ENCODE assay signal across 12 cellular contexts in the genomic region with DNA sequence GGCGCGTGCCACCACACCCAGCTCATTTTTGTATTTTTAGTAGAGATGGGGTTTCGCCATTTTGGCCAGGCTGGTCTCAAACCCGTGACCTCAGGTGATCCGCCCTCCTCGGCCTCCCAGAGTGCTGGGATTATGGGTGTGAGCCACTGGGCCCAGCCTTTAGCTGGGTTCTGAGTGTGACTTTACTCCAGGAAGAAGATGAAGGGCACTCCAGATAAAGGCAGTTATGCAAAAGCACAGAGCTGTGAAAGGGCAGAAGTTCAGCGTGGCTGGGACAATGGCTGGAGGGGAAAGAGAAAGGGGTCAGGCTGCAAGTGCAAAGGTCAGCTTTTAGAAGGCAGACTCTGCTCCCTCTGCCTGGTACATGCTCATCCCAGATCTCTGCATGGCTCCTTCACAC. TPM values are rescaled to one million over a fixed set of nuclear protein-coding genes. Genes with fewer than 3 reads are reported as not detected.
DNase-seq lines count a peak whose midpoint lies in the region; ATAC-seq and TF ChIP-seq lines count a peak whose summit lies in the region.
"Had no signal": no experiment of that assay in that cellular context is flagged by ENCODE, and none has a peak within 500 bp of the region (broad histone marks: within the 10 kb centered on the region; RNA-seq: fewer than 3 reads in every experiment).

No MANE protein-coding gene starts in this region.

- peak overlapping the region; percentile 91 for H3K27ac Mint-ChIP-seq in activated CD4-positive, alpha-beta memory T cell treated with anti-CD3 and anti-CD28 coated beads, Interleukin-2, amount 10 ng/mL, durations not matched to agents 7 days and 5 days

- TF ChIP-seq CTCF in cardiac muscle cell (IDR thresholded peaks at IDR 0.05; ENCODE audit: low read depth, low read length), result no peak
- no peak for TF ChIP-seq CTCF in left lung (IDR thresholded peaks at IDR 0.05)
- TF ChIP-seq CTCF in upper lobe of left lung (IDR thresholded peaks at IDR 0.05), result no peak

- CTCF ChIA-PET in activated CD4-positive, alpha-beta memory T cell treated with anti-CD3 and anti-CD28 coated beads, Interleukin-2, amount 10 ng/mL, durations not matched to agents 7 days and 5 days (lab: Charles Lee), result interaction anchor here (1.0 to 9.3 kb wide), 6 partner anchors 10 to 108 kb away, joined by 3 to 80 read pairs (median 8); partner anchors contain the start of gene MAP3K5

- WGBS in upper lobe of left lung, 2 donors, result 72 to 84% methylated on average over 5 to 7 of the region's 7 CpGs

- H3K36me3 ChIP-seq in cardiac muscle cell (no peaks in the 10 kb centered on the region), left lung (no peaks in the 10 kb centered on the region), upper lobe of left lung (no peaks in the 10 kb centered on the region)
- H3K36me3 ChIP-seq: BE2C had no signal

- intact Hi-C loops in left cardiac atrium (cut with DNase I), result no loop called here
- intact Hi-C loops in left lung (cut with DNase I), result no loop called here

- POLR2A ChIA-PET in activated CD4-positive, alpha-beta memory T cell treated with anti-CD3 and anti-CD28 coated beads, Interleukin-2, amount 10 ng/mL, durations not matched to agents 7 days and 5 days (lab: Charles Lee), result interaction anchor here (1.4 to 5.6 kb wide), 7 partner anchors 11 to 54 kb away, joined by 3 to 62 read pairs (median 12); partner anchors contain the start of gene MAP3K5

- H3K9me3 ChIP-seq in cardiac muscle cell (ENCODE audit: low read depth) (no peaks in the 10 kb centered on the region), left lung (no peaks in the 10 kb centered on the region), upper lobe of left lung (no peaks in the 10 kb centered on the region)
- H3K9me3 ChIP-seq: BE2C had no signal

- H3K4me3 ChIP-seq in cardiac muscle cell, result no peak overlapping the region
- H3K4me3 ChIP-seq in left lung, result no peak overlapping the region
- no peak overlapping the region for H3K4me3 ChIP-seq in upper lobe of left lung

- ATAC-seq in left cardiac atrium (no peak), left lung (peak; percentile 68), upper lobe of left lung (ENCODE audit: low FRiP score in 2 of 2) (peak; percentile 5 to 56), HG03520 (IDR thresholded peaks at IDR 0.05; ENCODE audit: unreplicated experiment) (no peak)
- ATAC-seq: SK-N-SH treated with all-trans-retinoic acid at 6 μM for 48 hours had no signal

- no peak for TF ChIP-seq POLR2A in upper lobe of left lung (IDR thresholded peaks at IDR 0.05)

- H3K27me3 ChIP-seq in cardiac muscle cell (no peaks in the 10 kb centered on the region), left lung (no peaks in the 10 kb centered on the region), upper lobe of left lung (no peaks in the 10 kb centered on the region)
- H3K27me3 ChIP-seq: BE2C had no signal

- peaks cover 35% of the 10 kb centered on the region for H3K36me3 Mint-ChIP-seq in activated CD4-positive, alpha-beta memory T cell treated with anti-CD3 and anti-CD28 coated beads, Interleukin-2, amount 10 ng/mL, durations not matched to agents 7 days and 5 days (ENCODE audit: low read depth)

- peak in 1 of 2 donors; percentile 25 for DNase-seq in cardiac muscle cell (ENCODE audit: low read depth in 1 of 2, low spot score in 1 of 2)
- DNase-seq in left cardiac atrium, result no peak
- no peak for DNase-seq in activated CD4-positive, alpha-beta memory T cell treated with anti-CD3 and anti-CD28 coated beads, Interleukin-2, amount 10 ng/mL, durations not matched to agents 7 days and 5 days
- no peak for DNase-seq in left lung
- peak in 1 of 2 donors; percentile 34 for DNase-seq in upper lobe of left lung
- no peak for DNase-seq in NCI-H748 (lab: John Stamatoyannopoulos, UW; ENCODE audit: unreplicated experiment)
- no peak for DNase-seq in SIG-M5 treated with dmso at 0.1 percent for 504 hours (lab: John Stamatoyannopoulos, UW; ENCODE audit: unreplicated experiment)
- DNase-seq: BE2C; occipital lobe; stimulated activated naive CD4-positive, alpha-beta T cell had no signal

- H3K4me1 Mint-ChIP-seq in activated CD4-positive, alpha-beta memory T cell treated with anti-CD3 and anti-CD28 coated beads, Interleukin-2, amount 10 ng/mL, durations not matched to agents 7 days and 5 days, result peaks cover 83% of the 10 kb centered on the region

- TF ChIP-seq EP300 in upper lobe of left lung (IDR thresholded peaks at IDR 0.05), result no peak

- H3K27ac ChIP-seq in cardiac muscle cell, result peak overlapping the region; percentile 22
- peak overlapping the region in 1 of 2 donors; percentile 62 for H3K27ac ChIP-seq in left lung
- peak overlapping the region in 2 of 4 donors; percentile 15 to 55 for H3K27ac ChIP-seq in upper lobe of left lung

- no peaks in the 10 kb centered on the region for H3K9me3 Mint-ChIP-seq in activated CD4-positive, alpha-beta memory T cell treated with anti-CD3 and anti-CD28 coated beads, Interleukin-2, amount 10 ng/mL, durations not matched to agents 7 days and 5 days

- H3K4me1 ChIP-seq in cardiac muscle cell (ENCODE audit: low read depth) (no peaks in the 10 kb centered on the region), left lung (peaks cover 33 to 71% of the 10 kb centered on the region in 2 donors), upper lobe of left lung (peaks cover 18 to 48% (median 30%) of the 10 kb centered on the region in 4 donors)
- H3K4me1 ChIP-seq: BE2C had no signal

- no peaks in the 10 kb centered on the region for H3K27me3 Mint-ChIP-seq in activated CD4-positive, alpha-beta memory T cell treated with anti-CD3 and anti-CD28 coated beads, Interleukin-2, amount 10 ng/mL, durations not matched to agents 7 days and 5 days

- H3K4me3 Mint-ChIP-seq in activated CD4-positive, alpha-beta memory T cell treated with anti-CD3 and anti-CD28 coated beads, Interleukin-2, amount 10 ng/mL, durations not matched to agents 7 days and 5 days, result peak overlapping the region; percentile 73

RNA-seq across cellular contexts. Expression of gene MAP3K5, which starts 39.7 kb away (rescaled TPM):
- total RNA-seq in cardiac muscle cell (1.4 and 3.0 TPM in 2 replicates), left cardiac atrium (1 to 10 TPM; 6.6 to 9.7 TPM), left lung (10 to 100 TPM; 20.9 to 27.7 TPM), upper lobe of left lung (10 to 100 TPM; 26.4 to 45.1 (median 41.8) TPM)
- 2.8 and 3.3 TPM in 2 replicates for polyA plus RNA-seq in cardiac muscle cell
- total RNA-seq in activated CD4-positive, alpha-beta memory T cell treated with anti-CD3 and anti-CD28 coated beads, Interleukin-2, amount 10 ng/mL, durations not matched to agents 7 days and 5 days, result 10 to 100 TPM; 25.4 to 25.9 TPM

Comparison
In these comparisons a context has a peak if more than half of its experiments do, and no peak if none do; other contexts are left out.
1. ATAC-seq: peak in left lung (single experiment) and upper lobe of left lung (2 of 2); none in left cardiac atrium (0 of 2) and HG03520 (single experiment).